9 cellular contexts compared by ENCODE assay signal in genomic region chr22:32558681-32559355, GRCh38.
DNase-seq lines count a peak whose midpoint lies in the region; ATAC-seq and TF ChIP-seq lines count a peak whose summit lies in the region.
"Had no signal": no experiment of that assay in that cellular context is flagged by ENCODE, and none has a peak within 500 bp of the region (broad histone marks: within the 10 kb centered on the region; RNA-seq: fewer than 3 reads in every experiment).

No MANE protein-coding gene starts in this region.

- DNase-seq in AG08396 (ENCODE audit: low spot score) (peak; percentile 75), NCI-H226 (peak; percentile 65), epithelial cell of proximal tubule (ENCODE audit: low read depth) (peak; percentile 43), mucosa of gallbladder (ENCODE audit: low spot score) (peak; percentile 56), NCI-H2081 treated with DMSO at 0.1 percent for 48 hours (lab: John Stamatoyannopoulos, UW) (no peak)
- no peak for DNase-seq in activated CD8-positive, alpha-beta memory T cell treated with anti-CD3 and anti-CD28 coated beads for 24 hours
- DNase-seq: DMS153 had no signal

- ATAC-seq in HG03565 (IDR thresholded peaks at IDR 0.05; ENCODE audit: unreplicated experiment): no peak
- ATAC-seq in HG03442 (IDR thresholded peaks at IDR 0.05; ENCODE audit: unreplicated experiment): no peak

- no peak overlapping the region for H3K4me3 ChIP-seq in epithelial cell of proximal tubule (ENCODE audit: low read depth, low read length)

- TF ChIP-seq CTCF in epithelial cell of proximal tubule (conservative IDR thresholded peaks at IDR 0.05; ENCODE audit: low read depth, low read length): no peak

Comparison
In these comparisons a context has a peak if more than half of its experiments do, and no peak if none do; other contexts are left out.
1. DNase-seq: peak in AG08396 (single experiment), NCI-H226 (single experiment), epithelial cell of proximal tubule (single experiment) and mucosa of gallbladder (single experiment); none in activated CD8-positive, alpha-beta memory T cell treated with anti-CD3 and anti-CD28 coated beads for 24 hours (single experiment) and NCI-H2081 treated with DMSO at 0.1 percent for 48 hours (single experiment).